18 cellular contexts compared by ENCODE assay signal in the genomic region with DNA sequence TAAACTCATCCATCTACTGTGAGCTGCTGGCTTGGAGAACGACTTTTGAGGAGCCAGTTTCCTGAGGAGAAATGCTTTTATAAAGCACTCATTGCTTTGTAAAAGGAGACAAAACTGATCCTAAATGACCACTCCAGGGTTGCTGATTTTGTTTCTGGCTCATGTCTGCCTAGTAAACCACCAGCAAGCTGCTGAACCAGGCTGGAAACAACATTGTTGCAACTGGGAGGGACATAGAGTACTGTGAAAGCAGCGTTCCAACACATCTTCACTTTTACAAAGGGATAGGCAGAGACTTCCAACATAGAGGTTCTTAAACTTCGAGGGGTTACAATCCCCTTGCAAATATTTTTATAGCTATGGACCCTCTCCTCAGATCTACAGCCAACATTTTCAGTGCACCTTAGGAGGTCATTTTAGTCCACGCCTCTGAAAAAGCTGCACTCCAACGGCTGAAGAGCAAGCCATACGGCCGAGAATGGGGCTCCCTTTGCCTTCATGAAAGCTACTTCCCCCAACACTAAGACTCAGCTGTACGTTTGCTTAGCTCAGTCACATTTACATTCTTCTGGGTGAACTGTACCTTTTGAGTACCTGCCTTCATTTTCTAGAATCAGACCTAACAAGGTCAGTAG.
DNase-seq lines count a peak whose midpoint lies in the region; ATAC-seq and TF ChIP-seq lines count a peak whose summit lies in the region.
"Had no signal": no experiment of that assay in that cellular context is flagged by ENCODE, and none has a peak within 500 bp of the region (broad histone marks: within the 10 kb centered on the region; RNA-seq: fewer than 3 reads in every experiment).

No MANE protein-coding gene starts in this region.

- peaks cover 12% of the 10 kb centered on the region for H3K4me1 Mint-ChIP-seq in stimulated activated memory B cell treated with anti-CD40 and anti-IgM and Interleukin-4, amounts not matched to agents 10 μg/mL and 1 μg/mL and 100 μg/mL, for 72 hours

- H3K36me3 Mint-ChIP-seq in stimulated activated memory B cell treated with anti-CD40 and anti-IgM and Interleukin-4, amounts not matched to agents 10 μg/mL and 1 μg/mL and 100 μg/mL, for 72 hours = peaks cover 32% of the 10 kb centered on the region

- no peak overlapping the region for H3K4me3 Mint-ChIP-seq in stimulated activated memory B cell treated with anti-CD40 and anti-IgM and Interleukin-4, amounts not matched to agents 10 μg/mL and 1 μg/mL and 100 μg/mL, for 72 hours
- H3K4me3 Mint-ChIP-seq: natural killer cell; T-helper 2 cell treated with Interferon-gamma antibody and Interleukin-4, amounts not matched to agents 5 μg/mL and 100 μg/mL, for 36 hours had no signal

- H3K27ac ChIP-seq in coronary artery = peak overlapping the region in 1 of 2 donors; percentile 26
- H3K27ac ChIP-seq: epithelial cell of prostate had no signal

- peak overlapping the region; percentile 53 for H3K4me3 ChIP-seq in coronary artery
- H3K4me3 ChIP-seq: lung had no signal

- TF ChIP-seq CTCF in coronary artery (IDR thresholded peaks at IDR 0.05) = no peak

- DNase-seq in coronary artery (ENCODE audit: low spot score) (no peak), NCI-H2029 (lab: John Stamatoyannopoulos, UW) (no peak)
- no peak for DNase-seq in stimulated activated CD4-positive, alpha-beta T cell treated with anti-CD3 and anti-CD28 coated beads, Interleukin-15, amount 100 ng/mL, for 24 hours
- DNase-seq in stimulated activated CD4-positive, alpha-beta T cell treated with anti-CD3 and anti-CD28 coated beads, Interleukin-12 subunit alpha, Interleukin-12 subunit beta, amount 100 ng/mL, for 4 hours = no peak
- DNase-seq: activated gamma-delta T cell; cortex of kidney; natural killer cell; NCI-H1694 treated with DMSO at 0.1 percent for 48 hours; NCI-H510A; stimulated activated naive CD4-positive, alpha-beta T cell treated with Interleukin-2 at 50 U/mL for 16 hours had no signal

- peak overlapping the region; percentile 11 for H3K27ac Mint-ChIP-seq in stimulated activated memory B cell treated with anti-CD40 and anti-IgM and Interleukin-4, amounts not matched to agents 10 μg/mL and 1 μg/mL and 100 μg/mL, for 72 hours
- H3K27ac Mint-ChIP-seq: natural killer cell; T-helper 2 cell treated with Interferon-gamma antibody and Interleukin-4, amounts not matched to agents 5 μg/mL and 100 μg/mL, for 36 hours had no signal

- no peaks in the 10 kb centered on the region for H3K27me3 Mint-ChIP-seq in stimulated activated memory B cell treated with anti-CD40 and anti-IgM and Interleukin-4, amounts not matched to agents 10 μg/mL and 1 μg/mL and 100 μg/mL, for 72 hours
- H3K27me3 Mint-ChIP-seq: progenitor cell of endocrine pancreas had no signal

- peak; percentile 23 for ATAC-seq in GM19023 (IDR thresholded peaks at IDR 0.05; ENCODE audit: unreplicated experiment)
- ATAC-seq in HG02885 (IDR thresholded peaks at IDR 0.05; ENCODE audit: poor library complexity, unreplicated experiment) = peak; percentile 12
- ATAC-seq in stimulated activated memory B cell treated with anti-CD40 and anti-IgM and Interleukin-4, amounts not matched to agents 10 μg/mL and 1 μg/mL and 100 μg/mL, for 72 hours = no peak
- ATAC-seq in HG03469 (IDR thresholded peaks at IDR 0.05; ENCODE audit: unreplicated experiment) = no peak

- no peaks in the 10 kb centered on the region for H3K9me3 Mint-ChIP-seq in stimulated activated memory B cell treated with anti-CD40 and anti-IgM and Interleukin-4, amounts not matched to agents 10 μg/mL and 1 μg/mL and 100 μg/mL, for 72 hours
- H3K9me3 Mint-ChIP-seq: natural killer cell; T-helper 2 cell treated with Interferon-gamma antibody and Interleukin-4, amounts not matched to agents 5 μg/mL and 100 μg/mL, for 36 hours had no signal

Comparison
In these comparisons a context has a peak if more than half of its experiments do, and no peak if none do; other contexts are left out.
1. ATAC-seq: peak in GM19023 (single experiment) and HG02885 (single experiment); none in stimulated activated memory B cell treated with anti-CD40 and anti-IgM and Interleukin-4, amounts not matched to agents 10 μg/mL and 1 μg/mL and 100 μg/mL, for 72 hours (single experiment) and HG03469 (single experiment).